ENCODE assay signal across 8 cellular contexts in the genomic region with DNA sequence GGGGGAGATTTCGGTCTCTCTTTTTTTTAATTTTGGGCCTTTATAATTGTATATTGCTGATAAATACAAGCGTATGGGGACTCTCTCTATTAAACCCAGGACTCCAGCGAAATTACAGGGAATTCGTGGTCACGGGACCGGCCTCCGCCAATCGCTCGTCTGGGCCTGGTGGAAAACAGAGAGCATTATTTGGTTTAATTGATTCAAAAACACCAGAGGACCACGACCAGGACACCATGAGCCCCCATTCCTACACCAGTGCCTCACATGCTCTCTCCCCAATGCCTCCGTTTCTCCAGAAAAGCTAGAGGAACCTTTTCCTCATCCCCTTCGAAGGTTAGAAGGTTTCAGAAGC. TPM values are rescaled to one million over a fixed set of nuclear protein-coding genes. Genes with fewer than 3 reads are reported as not detected.
A peak's percentile ranks its signal among the peaks of the same experiment; 100 is the strongest.
DNase-seq lines count a peak whose midpoint lies in the region; ATAC-seq lines count a peak whose summit lies in the region.

Gene HOXB2, minus strand, starts transcription at position 88 of the 355 bp plus-strand sequence. CDS start 198 bp downstream, outside the sequence.

- no peak within 1 kb of the TSS for H3K4me3 ChIP-seq in mucosa of stomach (ENCODE audit: low read length)

- no peaks in the 10 kb centered on the region for H3K36me3 ChIP-seq in mucosa of stomach (ENCODE audit: control insufficient read depth, insufficient read depth, low read length)

- DNase-seq in EH (ENCODE audit: low read depth), result peak; percentile 49
- DNase-seq in NCI-H2107 treated with DMSO at 0.1 percent for 48 hours (lab: John Stamatoyannopoulos, UW; ENCODE audit: unreplicated experiment), result peak; percentile 74
- DNase-seq in dermis blood vessel endothelial cell, result peak; percentile 78
- DNase-seq in middle frontal gyrus (ENCODE audit: extremely low spot score, low spot score), result no peak
- no peak for DNase-seq in caudate nucleus (lab: John Stamatoyannopoulos, UW)

- H3K9me3 ChIP-seq in mucosa of stomach (ENCODE audit: control insufficient read depth, low read length), result no peaks in the 10 kb centered on the region

- H3K27me3 ChIP-seq in mucosa of stomach (ENCODE audit: control insufficient read depth, insufficient read depth, low read length), result peaks cover 84% of the 10 kb centered on the region

- ATAC-seq in HG02678 (IDR thresholded peaks at IDR 0.05; ENCODE audit: unreplicated experiment) (no peak), GM19395 (IDR thresholded peaks at IDR 0.05; ENCODE audit: unreplicated experiment) (no peak)

- H3K27ac ChIP-seq in caudate nucleus (ENCODE audit: low read depth, low read length), result no peak within 1 kb of the TSS

- peak within 1 kb of the TSS; percentile 68 for H3K9ac ChIP-seq in mucosa of stomach (ENCODE audit: low read length)

- peaks cover 4% of the 10 kb centered on the region for H3K4me1 ChIP-seq in mucosa of stomach (ENCODE audit: control insufficient read depth, insufficient read depth, low read length)

RNA-seq across cellular contexts. Expression of gene HOXB2, which starts in this region (rescaled TPM):
- 4.8 and 5.2 TPM in 2 replicates for total RNA-seq in dermis blood vessel endothelial cell

Comparison
In these comparisons a context has a peak if more than half of its experiments do, and no peak if none do; other contexts are left out.
1. DNase-seq: peak in EH (single experiment), NCI-H2107 treated with DMSO at 0.1 percent for 48 hours (single experiment) and dermis blood vessel endothelial cell (single experiment); none in middle frontal gyrus (single experiment) and caudate nucleus (0 of 61).